9 cellular contexts compared by ENCODE assay signal in the genomic region with DNA sequence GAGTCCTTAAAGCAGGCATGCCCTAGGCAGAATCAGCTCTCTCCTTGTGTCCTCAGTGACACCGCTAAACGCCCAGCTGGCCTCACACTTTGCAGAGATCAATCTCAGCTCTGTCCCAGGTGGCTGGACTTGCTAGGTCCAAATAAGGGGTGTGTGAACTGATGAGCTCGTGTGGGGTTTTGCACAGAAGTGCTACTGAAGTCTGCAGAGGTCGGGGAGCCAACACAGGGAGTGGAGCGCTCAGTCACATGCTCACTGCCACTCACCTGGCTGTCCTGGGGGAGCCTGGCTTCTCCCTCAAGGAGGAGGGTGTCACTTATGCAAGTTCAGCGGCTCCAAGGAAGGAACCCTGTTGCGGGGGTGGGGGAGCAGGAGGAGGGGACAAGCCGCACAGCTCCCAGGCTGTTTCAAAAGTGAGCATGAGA. TPM values are rescaled to one million over a fixed set of nuclear protein-coding genes. Genes with fewer than 3 reads are reported as not detected.
DNase-seq lines count a peak whose midpoint lies in the region; ATAC-seq and TF ChIP-seq lines count a peak whose summit lies in the region.
"Had no signal": no experiment of that assay in that cellular context is flagged by ENCODE, and none has a peak within 500 bp of the region (broad histone marks: within the 10 kb centered on the region; RNA-seq: fewer than 3 reads in every experiment).

No MANE protein-coding gene starts in this region.

- no peak overlapping the region for H2BK15ac ChIP-seq in IMR-90 (ENCODE audit: low read depth, low read length)

- peak overlapping the region; percentile 39; the same call in 1 of the 2 replicates for H3K4me2 ChIP-seq in IMR-90 (ENCODE audit: low read depth, low read length)

- no peak overlapping the region for H3K18ac ChIP-seq in IMR-90 (ENCODE audit: low read depth, low read length)

- H3K14ac ChIP-seq in IMR-90 (replicated peaks; ENCODE audit: low read depth, low read length), result no peak overlapping the region; the same call in 1 of the 2 replicates

- H3K56ac ChIP-seq in IMR-90 (ENCODE audit: extremely low read depth, insufficient read depth, low read length), result no peak overlapping the region

- H3K4me3 ChIP-seq in IMR-90 (ENCODE audit: insufficient read depth, low read depth, low read length) (no peak overlapping the region), suprapubic skin (peak overlapping the region; percentile 55)

- POLR2A ChIA-PET in IMR-90 (lab: Charles Lee; ENCODE audit: unreplicated experiment), result interaction anchor here (1.0 kb wide), 1 partner anchor 179 kb away, joined by 3 read pairs; no protein-coding TSS in a partner anchor

- H2AK9ac ChIP-seq in IMR-90 (replicated peaks; ENCODE audit: low read depth, low read length, poor library complexity), result no peak overlapping the region

- peak overlapping the region; percentile 31; the same call in 1 of the 2 replicates for H3K4ac ChIP-seq in IMR-90 (ENCODE audit: low read depth, low read length)

- dilution Hi-C loops in IMR-90 (cut with HindIII; ENCODE audit: low sequenced_read_pairs, unreplicated experiment), result no loop called here

- no peak overlapping the region for H3K27ac Mint-ChIP-seq in mesothelial cell of epicardium
- H3K27ac Mint-ChIP-seq in activated naive CD4-positive, alpha-beta T cell treated with anti-CD3 and anti-CD28 coated beads, Interleukin-2, amount 50 U/mL, for 72 hours, result no peak overlapping the region

- peaks cover 5% of the 10 kb centered on the region for H3K27me3 Mint-ChIP-seq in mesothelial cell of epicardium (ENCODE audit: low read depth)

- no peak for TF ChIP-seq EP300 in suprapubic skin (IDR thresholded peaks at IDR 0.05)

- H3K27me3 ChIP-seq in IMR-90 (ENCODE audit: control insufficient read depth, insufficient read depth, low read length) (no peaks in the 10 kb centered on the region), suprapubic skin (peaks cover 13% of the 10 kb centered on the region)

- CTCF ChIA-PET in IMR-90 (lab: Yijun Ruan, JAX), result interaction anchor here (0.5 kb wide), 1 partner anchor 106 kb away, joined by 3 read pairs; no protein-coding TSS in a partner anchor

- no CpG with 5 or more reads among the region's 8 CpGs for WGBS in IMR-90 (ENCODE audit: extremely low coverage in 2 of 2, insufficient read length in 1 of 2), 2 experiments
- WGBS in suprapubic skin, result 26% methylated on average over 6 of the region's 8 CpGs

- peak overlapping the region; percentile 1 for H2AFZ ChIP-seq in IMR-90 (replicated peaks; ENCODE audit: low read length, poor library complexity)

- H3K9me3 Mint-ChIP-seq in mesothelial cell of epicardium, result no peaks in the 10 kb centered on the region
- no peaks in the 10 kb centered on the region for H3K9me3 Mint-ChIP-seq in activated naive CD4-positive, alpha-beta T cell treated with anti-CD3 and anti-CD28 coated beads, Interleukin-2, amount 50 U/mL, for 72 hours

- intact Hi-C loops in IMR-90 (cut with micrococcal nuclease), result no loop called here

- no peak for TF ChIP-seq RAD21 in IMR-90 (IDR thresholded peaks at IDR 0.05; ENCODE audit: low read length)

- in situ Hi-C loops in IMR-90 (cut with MboI; ENCODE audit: low sequenced_read_pairs), result no loop called here

- no peak overlapping the region for H4K8ac ChIP-seq in IMR-90 (ENCODE audit: low read depth in 2 of 2, low read length in 2 of 2)

- H2AK5ac ChIP-seq in IMR-90 (ENCODE audit: low read depth, low read length), result peak overlapping the region; percentile 27; the same call in 1 of the 2 replicates

- no peak overlapping the region for H4K5ac ChIP-seq in IMR-90 (ENCODE audit: low read depth, low read length)

- H3K9me3 ChIP-seq in IMR-90 (ENCODE audit: control insufficient read depth, insufficient read depth, low read length) (no peaks in the 10 kb centered on the region), suprapubic skin (no peaks in the 10 kb centered on the region)

- no peak overlapping the region for H3K9ac ChIP-seq in IMR-90 (ENCODE audit: low read depth, low read length)

- no peak overlapping the region for H4K91ac ChIP-seq in IMR-90 (ENCODE audit: insufficient read depth, low read depth, low read length)

- H3K27ac ChIP-seq in IMR-90 (ENCODE audit: insufficient read depth, low read length) (no peak overlapping the region), caudate nucleus (ENCODE audit: low read depth, low read length) (no peak overlapping the region), suprapubic skin (no peak overlapping the region)

- no peak overlapping the region for H2BK120ac ChIP-seq in IMR-90 (ENCODE audit: low read depth, low read length)

- no peak for DNase-seq in IMR-90
- peak in 33 of 61 donors; percentile 8 to 79 (median 29) for DNase-seq in caudate nucleus (lab: John Stamatoyannopoulos, UW)
- no peak for DNase-seq in mesothelial cell of epicardium (ENCODE audit: low spot score in 2 of 2, unreplicated experiment in 2 of 2)
- no peak for DNase-seq in suprapubic skin (ENCODE audit: low spot score in 2 of 2)
- DNase-seq in central memory CD4-positive, alpha-beta T cell, result no peak
- no peak for DNase-seq in activated naive CD4-positive, alpha-beta T cell treated with anti-CD3 and anti-CD28 coated beads, Interleukin-2, amount 50 U/mL, for 72 hours (ENCODE audit: low spot score in 2 of 2)
- DNase-seq in putamen (ENCODE audit: low spot score), result no peak
- DNase-seq in NCI-H1092 treated with DMSO at 0.1 percent for 48 hours (lab: John Stamatoyannopoulos, UW), result no peak
- DNase-seq: NCI-H1930 had no signal

- H3K4me3 Mint-ChIP-seq in mesothelial cell of epicardium, result peak overlapping the region; percentile 47

- TF ChIP-seq POLR2A in IMR-90 (IDR thresholded peaks at IDR 0.05; ENCODE audit: low read depth, low read length), result no peak
- no peak for TF ChIP-seq POLR2A in suprapubic skin (IDR thresholded peaks at IDR 0.05)

- H3K4me1 ChIP-seq in IMR-90 (ENCODE audit: control insufficient read depth, insufficient read depth, low read length) (peaks cover 34% of the 10 kb centered on the region), suprapubic skin (peaks cover 85% of the 10 kb centered on the region)

- peaks cover 3% of the 10 kb centered on the region; the same call in 1 of the 2 replicates for H3K9me1 ChIP-seq in IMR-90 (ENCODE audit: insufficient read depth, low read length)

- H2BK20ac ChIP-seq in IMR-90 (ENCODE audit: low read depth, low read length), result 0 out of 2 replicates have a peak overlapping the region, but pooled peaks have one; percentile 44

- H3K36me3 Mint-ChIP-seq in mesothelial cell of epicardium, result no peaks in the 10 kb centered on the region
- H3K36me3 Mint-ChIP-seq in activated naive CD4-positive, alpha-beta T cell treated with anti-CD3 and anti-CD28 coated beads, Interleukin-2, amount 50 U/mL, for 72 hours, result no peaks in the 10 kb centered on the region

- H3K36me3 ChIP-seq in IMR-90 (ENCODE audit: control insufficient read depth, insufficient read depth, low read length), result no peaks in the 10 kb centered on the region
- no peaks in the 10 kb centered on the region for H3K36me3 ChIP-seq in suprapubic skin

- H3K79me1 ChIP-seq in IMR-90 (ENCODE audit: low read depth in 1 of 2, low read length in 2 of 2), result peaks cover 0 to 10% of the 10 kb centered on the region in 2 experiments; a peak in 1 of 4 replicates

- no TSS peak for BruUV-seq in IMR-90 (replicated peaks; lab: Mats Ljungman, UMichigan)

- no peaks in the 10 kb centered on the region for H4K20me1 ChIP-seq in IMR-90 (ENCODE audit: insufficient read depth, low read length)

- peaks cover 53% of the 10 kb centered on the region for H3K4me1 Mint-ChIP-seq in mesothelial cell of epicardium

- no peak for ATAC-seq in IMR-90 (ENCODE audit: low read depth)
- no peak for ATAC-seq in activated naive CD4-positive, alpha-beta T cell treated with anti-CD3 and anti-CD28 coated beads, Interleukin-2, amount 50 U/mL, for 72 hours

- H3K23ac ChIP-seq in IMR-90 (ENCODE audit: low read depth, low read length), result peak overlapping the region; percentile 59; the same call in 1 of the 2 replicates

- no peak overlapping the region for H2BK5ac ChIP-seq in IMR-90 (ENCODE audit: low read depth, low read length, poor library complexity, severe bottlenecking)

- TF ChIP-seq CTCF in IMR-90 (conservative IDR thresholded peaks at IDR 0.05; ENCODE audit: low read depth, low read length) (no peak), mesothelial cell of epicardium (IDR thresholded peaks at IDR 0.05; ENCODE audit: unreplicated experiment) (no peak), suprapubic skin (IDR thresholded peaks at IDR 0.05) (no peak)

TF ChIP-seq in IMR-90, 13 proteins besides CTCF, POLR2A, EP300 and RAD21:
- TF ChIP-seq CHD1 (IDR thresholded peaks at IDR 0.05; ENCODE audit: low read depth, low read length) (no peak), NFE2L2 (IDR thresholded peaks at IDR 0.05; ENCODE audit: low read depth, low read length) (no peak), BHLHE40 (IDR thresholded peaks at IDR 0.05; ENCODE audit: low read depth, low read length) (no peak), FOS (IDR thresholded peaks at IDR 0.05; ENCODE audit: low read depth, low read length) (no peak)

RNA-seq across cellular contexts. Expression of gene ELN, which starts 2.0 kb away (rescaled TPM):
- total RNA-seq in IMR-90 (2012; rRNA removed), result 1.9 and 2.2 TPM in 2 replicates
- 14.3 and 15.3 TPM in 2 replicates for polyA plus RNA-seq in IMR-90 (2012; rRNA removed)
- 9.6 and 12.3 TPM in 2 replicates for polyA plus RNA-seq in IMR-90 (2012; cell fraction: cytosol; rRNA removed)
- 5.9 and 15.2 TPM in 2 replicates for polyA plus RNA-seq in IMR-90 (2012; cell fraction: nucleus; rRNA removed; ENCODE audit: low replicate concordance)
- 32.9 to 37.4 TPM (median 33.2 TPM) in 3 replicates for total RNA-seq in mesothelial cell of epicardium
- 10 to 100 TPM in 3 of 4 donors, 1 to 10 TPM in 1; 7.7 to 30.7 (median 25.1) TPM for total RNA-seq in suprapubic skin
- total RNA-seq in activated naive CD4-positive, alpha-beta T cell treated with anti-CD3 and anti-CD28 coated beads, Interleukin-2, amount 50 U/mL, for 72 hours, result not detected

RNA-seq across cellular contexts. Expression of gene LIMK1, which starts 53.6 kb away (rescaled TPM):
- total RNA-seq in IMR-90 (2012; rRNA removed) (22.2 and 25.8 TPM in 2 replicates), mesothelial cell of epicardium (54.6 to 56.0 TPM (median 54.9 TPM) in 3 replicates), suprapubic skin (10 to 100 TPM; 12.8 to 21.5 (median 17.2) TPM)
- polyA plus RNA-seq in IMR-90 (2012; rRNA removed), result 48.0 and 57.4 TPM in 2 replicates
- polyA plus RNA-seq in IMR-90 (2012; cell fraction: cytosol; rRNA removed), result 52.2 and 59.2 TPM in 2 replicates
- polyA plus RNA-seq in IMR-90 (2012; cell fraction: nucleus; rRNA removed; ENCODE audit: low replicate concordance), result 33.9 and 73.0 TPM in 2 replicates
- total RNA-seq in activated naive CD4-positive, alpha-beta T cell treated with anti-CD3 and anti-CD28 coated beads, Interleukin-2, amount 50 U/mL, for 72 hours, result 10 to 100 TPM; 12.2 to 17.1 TPM

Comparison
In these comparisons a context has a peak if more than half of its experiments do, and no peak if none do; other contexts are left out.
1. DNase-seq: peak in caudate nucleus (33 of 61); none in IMR-90 (single experiment), mesothelial cell of epicardium (0 of 2), suprapubic skin (0 of 2), central memory CD4-positive, alpha-beta T cell (single experiment), activated naive CD4-positive, alpha-beta T cell treated with anti-CD3 and anti-CD28 coated beads, Interleukin-2, amount 50 U/mL, for 72 hours (0 of 2), putamen (single experiment) and NCI-H1092 treated with DMSO at 0.1 percent for 48 hours (single experiment).